ENCODE assay signal across 9 cellular contexts in genomic region chr20:44733341-44734069, GRCh38. TPM values are rescaled to one million over a fixed set of nuclear protein-coding genes. Genes with fewer than 3 reads are reported as not detected.
DNase-seq lines count a peak whose midpoint lies in the region; ATAC-seq and TF ChIP-seq lines count a peak whose summit lies in the region.
"Had no signal": no experiment of that assay in that cellular context is flagged by ENCODE, and none has a peak within 500 bp of the region (broad histone marks: within the 10 kb centered on the region; RNA-seq: fewer than 3 reads in every experiment).

No MANE protein-coding gene starts in this region.

- H3K4me3 ChIP-seq in A673 (ENCODE audit: low read depth, low read length, poor library complexity, severe bottlenecking), result no peak overlapping the region
- no peak overlapping the region for H3K4me3 ChIP-seq in effector memory CD4-positive, alpha-beta T cell (ENCODE audit: insufficient read depth, low read depth, low read length, poor library complexity, severe bottlenecking)
- no peak overlapping the region for H3K4me3 ChIP-seq in mesendoderm (ENCODE audit: low read length)

- no TSS peak for BruUV-seq in A673 (replicated peaks; lab: Mats Ljungman, UMichigan)

- no peaks in the 10 kb centered on the region for H3K9me3 ChIP-seq in A673 (ENCODE audit: low read depth, low read length, poor library complexity, severe bottlenecking)
- H3K9me3 ChIP-seq in effector memory CD4-positive, alpha-beta T cell (ENCODE audit: control insufficient read depth, low read length), result no peaks in the 10 kb centered on the region

- peaks cover 4% of the 10 kb centered on the region for H3K9me3 Mint-ChIP-seq in activated CD8-positive, alpha-beta T cell treated with anti-CD3 and anti-CD28 coated beads for 36 hours

- H4K5ac ChIP-seq in mesendoderm (ENCODE audit: low read length), result no peak overlapping the region

- H3K4me1 Mint-ChIP-seq in activated CD8-positive, alpha-beta T cell treated with anti-CD3 and anti-CD28 coated beads for 36 hours (ENCODE audit: low read depth), result peaks cover 25% of the 10 kb centered on the region

- H4K8ac ChIP-seq in mesendoderm (ENCODE audit: low read depth, low read length), result no peak overlapping the region

- peak overlapping the region; percentile 40 for H3K9ac ChIP-seq in mesendoderm (ENCODE audit: low read length)

- POLR2A ChIA-PET in A673 (lab: Charles Lee; ENCODE audit: low non-redundant PET), result no interaction called here
- POLR2A ChIA-PET in activated CD8-positive, alpha-beta T cell treated with anti-CD3 and anti-CD28 coated beads for 36 hours (lab: Charles Lee), result interaction anchor here (1.5 kb wide), 1 partner anchor 49 kb away, joined by 7 read pairs; no protein-coding TSS in a partner anchor

- H2BK15ac ChIP-seq in mesendoderm (replicated peaks; ENCODE audit: low read depth), result no peak overlapping the region

- H2BK120ac ChIP-seq in mesendoderm (ENCODE audit: low read depth, low read length), result no peak overlapping the region

- TF ChIP-seq CTCF in A673 (conservative IDR thresholded peaks at IDR 0.05; ENCODE audit: low read depth, low read length) (peak; percentile 90), GM12874 (IDR thresholded peaks at IDR 0.05; ENCODE audit: insufficient read depth, low read depth, low read length) (peak; percentile 82)
- TF ChIP-seq CTCF in activated CD8-positive, alpha-beta T cell treated with anti-CD3 and anti-CD28 coated beads for 36 hours (IDR thresholded peaks at IDR 0.05), result peak; percentile 81

- WGBS in mesendoderm (ENCODE audit: extremely low coverage, insufficient coverage, low lambda C conversion rate), result no CpG with 5 or more reads among the region's 7 CpGs

- H3K36me3 ChIP-seq in A673 (ENCODE audit: insufficient read depth, low read length, poor library complexity, severe bottlenecking) (no peaks in the 10 kb centered on the region), mesendoderm (ENCODE audit: control insufficient read depth, insufficient read depth, low read length) (no peaks in the 10 kb centered on the region)
- no peaks in the 10 kb centered on the region for H3K36me3 ChIP-seq in effector memory CD4-positive, alpha-beta T cell (ENCODE audit: control insufficient read depth, insufficient read depth, low read length)

- peak overlapping the region; percentile 62 for H3K56ac ChIP-seq in mesendoderm (ENCODE audit: low read length)

- H3K79me2 ChIP-seq in mesendoderm (ENCODE audit: control insufficient read depth, insufficient read depth, low read length), result no peaks in the 10 kb centered on the region

- peak; percentile 78 for ATAC-seq in activated CD8-positive, alpha-beta T cell treated with anti-CD3 and anti-CD28 coated beads for 36 hours
- no peak for ATAC-seq in GM18873 (IDR thresholded peaks at IDR 0.05; ENCODE audit: low FRiP score, unreplicated experiment)

- CTCF ChIA-PET in A673 (lab: Charles Lee), result interaction anchor here (1.5 to 1.6 kb wide), 2 partner anchors 13 to 48 kb away, joined by 3 to 4 read pairs; no protein-coding TSS in a partner anchor
- CTCF ChIA-PET in activated CD8-positive, alpha-beta T cell treated with anti-CD3 and anti-CD28 coated beads for 36 hours (lab: Charles Lee), result interaction anchor here (0.7 to 5.8 kb wide), 18 partner anchors 10 to 518 kb away, joined by 3 to 118 read pairs (median 4); no protein-coding TSS in a partner anchor

- H3K23ac ChIP-seq in mesendoderm (ENCODE audit: low read length), result no peak overlapping the region

- H3K4ac ChIP-seq in mesendoderm (ENCODE audit: low read depth, low read length), result no peak overlapping the region

- no peak overlapping the region for H3K4me2 ChIP-seq in mesendoderm (ENCODE audit: low read length)

- no peaks in the 10 kb centered on the region for H3K79me1 ChIP-seq in mesendoderm (ENCODE audit: low read length)

- H3K27ac ChIP-seq in A673 (ENCODE audit: low read depth, low read length, poor library complexity, severe bottlenecking) (no peak overlapping the region), mesendoderm (ENCODE audit: low read depth, low read length) (no peak overlapping the region)
- no peak overlapping the region for H3K27ac ChIP-seq in effector memory CD4-positive, alpha-beta T cell (ENCODE audit: insufficient read depth, low read length, poor library complexity, severe bottlenecking)

- no peak overlapping the region for H3K27ac Mint-ChIP-seq in activated CD8-positive, alpha-beta T cell treated with anti-CD3 and anti-CD28 coated beads for 36 hours

- H2BK5ac ChIP-seq in mesendoderm (ENCODE audit: low read length), result peak overlapping the region; percentile 14

- H3K27me3 ChIP-seq in A673 (replicated peaks; ENCODE audit: insufficient read depth, low read depth, low read length, poor library complexity) (no peaks in the 10 kb centered on the region), mesendoderm (ENCODE audit: insufficient read depth, low read length, poor library complexity) (no peaks in the 10 kb centered on the region)
- H3K27me3 ChIP-seq in effector memory CD4-positive, alpha-beta T cell (replicated peaks; ENCODE audit: control insufficient read depth, insufficient read depth, low read length, poor library complexity, severe bottlenecking), result no peaks in the 10 kb centered on the region

- H2AK5ac ChIP-seq in mesendoderm (ENCODE audit: low read length), result peak overlapping the region; percentile 22

- peaks cover 22% of the 10 kb centered on the region for H3K4me1 ChIP-seq in A673 (ENCODE audit: insufficient read depth, low read length, poor library complexity, severe bottlenecking)
- no peaks in the 10 kb centered on the region for H3K4me1 ChIP-seq in effector memory CD4-positive, alpha-beta T cell (ENCODE audit: control insufficient read depth, insufficient read depth, low read length, poor library complexity, severe bottlenecking)
- H3K4me1 ChIP-seq in mesendoderm (ENCODE audit: control insufficient read depth, low read depth, low read length), result peaks cover 3% of the 10 kb centered on the region

- H3K18ac ChIP-seq in mesendoderm (ENCODE audit: low read length), result no peak overlapping the region

- intact Hi-C loops in A673 (cut with micrococcal nuclease; ENCODE audit: unreplicated experiment), result loop anchor here (1.0 to 10.0 kb wide), 3 partner anchors 48 to 519 kb away; partner anchors contain the start of gene OSER1
- intact Hi-C loops in activated CD8-positive, alpha-beta T cell treated with anti-CD3 and anti-CD28 coated beads for 36 hours (cut with micrococcal nuclease), result loop anchor here (2.0 kb wide), 1 partner anchor 49 kb away; no protein-coding TSS in a partner anchor

- H3K27me3 Mint-ChIP-seq in activated CD8-positive, alpha-beta T cell treated with anti-CD3 and anti-CD28 coated beads for 36 hours, result no peaks in the 10 kb centered on the region

- DNase-seq in A673 (ENCODE audit: low spot score), result peak; percentile 78
- DNase-seq in NCI-H2227 (lab: John Stamatoyannopoulos, UW; ENCODE audit: unreplicated experiment), result peak; percentile 78
- peak; percentile 77 for DNase-seq in activated CD8-positive, alpha-beta T cell treated with anti-CD3 and anti-CD28 coated beads for 36 hours
- DNase-seq in effector memory CD4-positive, alpha-beta T cell, result peak; percentile 19 to 24 (median 20)
- DNase-seq in mesendoderm, result peak; percentile 83
- DNase-seq in stimulated activated CD8-positive, alpha-beta memory T cell treated with anti-CD3 and anti-CD28 coated beads, Interleukin-7, amount 100 ng/mL, for 48 hours (ENCODE audit: extremely low read depth in 1 of 2, low read depth in 1 of 2), result peak; percentile 31 to 40

- no peak overlapping the region for H3K4me3 Mint-ChIP-seq in activated CD8-positive, alpha-beta T cell treated with anti-CD3 and anti-CD28 coated beads for 36 hours

- H3K36me3 Mint-ChIP-seq in activated CD8-positive, alpha-beta T cell treated with anti-CD3 and anti-CD28 coated beads for 36 hours (ENCODE audit: low read depth), result no peaks in the 10 kb centered on the region

RNA-seq across cellular contexts. Expression of gene KCNK15, which starts 12.2 kb away (rescaled TPM):
- total RNA-seq in A673 (2021), result not detected in 2 replicates
- total RNA-seq in activated CD8-positive, alpha-beta T cell treated with anti-CD3 and anti-CD28 coated beads for 36 hours, result under 1 TPM; 0.25 to 0.29 TPM
- polyA plus RNA-seq in mesendoderm (2013, experiment 1 of 2), result 0.55 TPM
- 0.67 TPM for polyA plus RNA-seq in mesendoderm (2013, experiment 2 of 2)
- total RNA-seq: pulmonary artery endothelial cell had no signal

RNA-seq across cellular contexts. Expression of gene CCN5, which starts 18.3 kb away (rescaled TPM):
- total RNA-seq in A673 (2021), result not detected in 2 replicates
- not detected for total RNA-seq in activated CD8-positive, alpha-beta T cell treated with anti-CD3 and anti-CD28 coated beads for 36 hours
- not detected for polyA plus RNA-seq in mesendoderm (2013, experiment 1 of 2)
- polyA plus RNA-seq in mesendoderm (2013, experiment 2 of 2), result not detected
- total RNA-seq: pulmonary artery endothelial cell had no signal

Comparison
In these comparisons a context has a peak if more than half of its experiments do, and no peak if none do; other contexts are left out.
1. DNase-seq: peak in every context shown above with its lines; median percentile 83 in mesendoderm; 78 in A673; 78 in NCI-H2227; 77 in activated CD8-positive, alpha-beta T cell treated with anti-CD3 and anti-CD28 coated beads for 36 hours; 36 in stimulated activated CD8-positive, alpha-beta memory T cell treated with anti-CD3 and anti-CD28 coated beads, Interleukin-7, amount 100 ng/mL, for 48 hours; 20 in effector memory CD4-positive, alpha-beta T cell.